In the genomic region with DNA sequence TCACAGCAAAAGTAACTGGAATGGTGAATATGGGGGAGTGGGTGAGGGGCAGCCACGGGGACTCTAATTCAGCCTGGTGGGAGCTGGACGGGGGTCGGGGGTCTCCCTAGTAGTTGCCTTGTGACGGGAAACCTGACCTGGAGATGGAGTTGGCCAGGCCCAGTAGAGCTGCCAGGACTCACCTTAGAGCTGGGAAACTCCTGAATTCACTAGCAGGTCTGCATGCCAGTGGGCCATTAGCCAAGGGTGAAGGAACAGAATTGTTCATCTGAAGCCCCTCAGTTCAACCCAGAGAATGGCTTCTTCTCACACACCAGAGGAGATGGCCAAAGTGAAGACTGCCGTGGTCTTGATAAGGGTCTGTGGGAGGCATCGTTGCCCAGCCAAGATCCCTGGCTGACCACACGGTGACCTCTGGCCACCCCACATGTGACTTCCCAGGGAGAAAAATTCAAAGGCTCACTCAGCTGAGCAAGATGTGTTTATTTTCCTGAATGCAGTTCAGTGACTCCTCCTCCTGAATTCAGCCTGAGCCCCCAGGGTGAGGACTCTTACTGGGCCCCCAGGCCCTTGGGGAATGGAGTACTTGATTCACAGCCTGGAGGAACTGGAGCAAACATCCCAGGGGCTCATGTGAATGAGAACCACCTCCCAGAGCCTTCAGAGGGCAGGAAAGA, we compare ENCODE assay signal across 1 cellular context.
TF ChIP-seq lines count a peak whose summit lies in the region.

No MANE protein-coding gene starts in this region.

TF ChIP-seq in IMR-90, 13 proteins besides CTCF, POLR2A, EP300 and RAD21:
- TF ChIP-seq FOS (IDR thresholded peaks at IDR 0.05; ENCODE audit: low read depth, low read length) (no peak), CEBPB (IDR thresholded peaks at IDR 0.05; ENCODE audit: low read depth, low read length) (no peak), RFX5 (IDR thresholded peaks at IDR 0.05; ENCODE audit: low read depth, low read length) (no peak), RCOR1 (IDR thresholded peaks at IDR 0.05; ENCODE audit: insufficient replicate concordance, low read length) (no peak), SMC3 (IDR thresholded peaks at IDR 0.05; ENCODE audit: low read depth, low read length) (no peak), NFE2L2 (IDR thresholded peaks at IDR 0.05; ENCODE audit: low read depth, low read length) (no peak), MXI1 (IDR thresholded peaks at IDR 0.05; ENCODE audit: borderline replicate concordance, low read depth, low read length) (no peak), CHD1 (IDR thresholded peaks at IDR 0.05; ENCODE audit: low read depth, low read length) (no peak), BHLHE40 (IDR thresholded peaks at IDR 0.05; ENCODE audit: low read depth, low read length) (no peak), MAZ (IDR thresholded peaks at IDR 0.05; ENCODE audit: borderline replicate concordance, low read depth, low read length) (no peak), MAFK (IDR thresholded peaks at IDR 0.05; ENCODE audit: low read depth, low read length) (no peak)
- TF ChIP-seq, protein P1, sequence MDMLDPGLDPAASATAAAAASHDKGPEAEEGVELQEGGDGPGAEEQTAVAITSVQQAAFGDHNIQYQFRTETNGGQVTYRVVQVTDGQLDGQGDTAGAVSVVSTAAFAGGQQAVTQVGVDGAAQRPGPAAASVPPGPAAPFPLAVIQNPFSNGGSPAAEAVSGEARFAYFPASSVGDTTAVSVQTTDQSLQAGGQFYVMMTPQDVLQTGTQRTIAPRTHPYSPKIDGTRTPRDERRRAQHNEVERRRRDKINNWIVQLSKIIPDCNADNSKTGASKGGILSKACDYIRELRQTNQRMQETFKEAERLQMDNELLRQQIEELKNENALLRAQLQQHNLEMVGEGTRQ (IDR thresholded peaks at IDR 0.05; ENCODE audit: low read depth, low read length), result no peak
- TF ChIP-seq, protein P2, sequence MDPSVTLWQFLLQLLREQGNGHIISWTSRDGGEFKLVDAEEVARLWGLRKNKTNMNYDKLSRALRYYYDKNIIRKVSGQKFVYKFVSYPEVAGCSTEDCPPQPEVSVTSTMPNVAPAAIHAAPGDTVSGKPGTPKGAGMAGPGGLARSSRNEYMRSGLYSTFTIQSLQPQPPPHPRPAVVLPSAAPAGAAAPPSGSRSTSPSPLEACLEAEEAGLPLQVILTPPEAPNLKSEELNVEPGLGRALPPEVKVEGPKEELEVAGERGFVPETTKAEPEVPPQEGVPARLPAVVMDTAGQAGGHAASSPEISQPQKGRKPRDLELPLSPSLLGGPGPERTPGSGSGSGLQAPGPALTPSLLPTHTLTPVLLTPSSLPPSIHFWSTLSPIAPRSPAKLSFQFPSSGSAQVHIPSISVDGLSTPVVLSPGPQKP (IDR thresholded peaks at IDR 0.05; ENCODE audit: borderline replicate concordance, low read depth, low read length), result no peak
